ENCODE assay signal across 21 cellular contexts in the genomic region with DNA sequence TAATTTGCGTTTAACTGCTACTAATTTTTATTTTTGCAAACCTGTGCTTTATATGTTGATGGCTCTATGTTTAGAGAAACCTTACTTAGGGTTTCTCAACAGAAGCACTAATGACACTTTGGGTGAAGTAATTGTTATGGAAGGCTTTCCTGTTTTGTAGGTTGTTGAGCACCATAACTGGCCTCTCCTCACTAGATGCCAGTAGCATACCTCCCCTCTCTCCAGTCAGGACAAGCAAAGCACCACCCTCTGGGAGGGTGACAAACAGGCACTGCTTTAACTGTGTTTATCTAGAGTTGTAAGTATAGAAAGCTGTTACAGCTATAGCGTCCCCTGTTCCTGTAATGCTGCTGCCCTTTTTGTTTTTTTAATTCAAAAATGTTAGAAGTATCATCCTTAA.
A peak's percentile ranks its signal among the peaks of the same experiment; 100 is the strongest.
DNase-seq lines count a peak whose midpoint lies in the region; ATAC-seq and TF ChIP-seq lines count a peak whose summit lies in the region.
"Had no signal": no experiment of that assay in that cellular context is flagged by ENCODE, and none has a peak within 500 bp of the region (broad histone marks: within the 10 kb centered on the region; RNA-seq: fewer than 3 reads in every experiment).

No MANE protein-coding gene starts in this region.

- H3K4me3 ChIP-seq in GM23338 (no peak overlapping the region), endodermal cell (ENCODE audit: low read length) (no peak overlapping the region)
- H3K4me3 ChIP-seq: colonic mucosa, hepatocyte, SK-N-MC, tibial nerve had no signal

- CTCF ChIA-PET in activated CD4-positive, alpha-beta T cell treated with anti-CD3 and anti-CD28 coated beads for 36 hours (lab: Charles Lee) = no interaction called here

- peaks cover 28% of the 10 kb centered on the region for H3K4me1 ChIP-seq in GM23338 (ENCODE audit: insufficient read depth)
- peaks cover 7% of the 10 kb centered on the region for H3K4me1 ChIP-seq in endodermal cell (ENCODE audit: control insufficient read depth, insufficient read depth, low read length)
- H3K4me1 ChIP-seq: colonic mucosa had no signal

- H3K79me2 ChIP-seq in GM23338 (replicated peaks; ENCODE audit: insufficient read depth) = peaks cover 100% of the 10 kb centered on the region

- 76 to 80% methylated on average over 1 to 2 of the region's 2 CpGs for WGBS in endodermal cell (ENCODE audit: insufficient coverage in 1 of 2, insufficient read length in 1 of 2), 2 experiments

- no peak overlapping the region for H3K9ac ChIP-seq in endodermal cell (ENCODE audit: extremely low read depth, low read length, poor library complexity, severe bottlenecking)

- DNase-seq in activated CD4-positive, alpha-beta T cell treated with anti-CD3 and anti-CD28 coated beads, Interleukin-2, amount 10 ng/mL, durations not matched to agents 24 days and 14 days = no peak
- no peak for DNase-seq in activated CD4-positive, alpha-beta T cell treated with anti-CD3 and anti-CD28 coated beads for 36 hours
- peak; percentile 35 for DNase-seq in GM23338 (ENCODE audit: low spot score)
- peak; percentile 57 for DNase-seq in endodermal cell
- DNase-seq in natural killer cell = no peak
- DNase-seq in CD14-positive monocyte (ENCODE audit: low spot score) = no peak
- DNase-seq in left lobe of liver (ENCODE audit: low spot score) = no peak
- DNase-seq in middle frontal gyrus (ENCODE audit: extremely low spot score, low spot score) = no peak
- DNase-seq: activated CD8-positive, alpha-beta memory T cell treated with anti-CD3 and anti-CD28 coated beads, Interleukin-2, amount 50 U/mL, for 4 hours; activated naive CD4-positive, alpha-beta T cell; colonic mucosa; EL; NCI-H1694; NCI-H345; occipital lobe; right cardiac atrium; stimulated activated naive B cell treated with anti-CD40 and anti-IgM and Interleukin-4, amounts not matched to agents 10 μg/mL and 1 μg/mL and 100 μg/mL, for 72 hours had no signal

- no peaks in the 10 kb centered on the region for H3F3A ChIP-seq in GM23338 (replicated peaks; ENCODE audit: low read depth)

- H3K9me2 ChIP-seq in GM23338 (ENCODE audit: insufficient read depth) = no peaks in the 10 kb centered on the region

- H2AFZ ChIP-seq in GM23338 = no peak overlapping the region
- H2AFZ ChIP-seq: hepatocyte had no signal

- peaks cover 26% of the 10 kb centered on the region for H3K36me3 ChIP-seq in GM23338 (ENCODE audit: insufficient read depth)
- peaks cover 100% of the 10 kb centered on the region for H3K36me3 ChIP-seq in endodermal cell (ENCODE audit: control insufficient read depth, insufficient read depth, low read length)

- H3K9me3 Mint-ChIP-seq in activated CD4-positive, alpha-beta T cell treated with anti-CD3 and anti-CD28 coated beads, Interleukin-2, amount 10 ng/mL, durations not matched to agents 24 days and 14 days = no peaks in the 10 kb centered on the region
- H3K9me3 Mint-ChIP-seq in activated CD4-positive, alpha-beta T cell treated with anti-CD3 and anti-CD28 coated beads for 36 hours (ENCODE audit: low read depth) = no peaks in the 10 kb centered on the region
- H3K9me3 Mint-ChIP-seq in GM23338 (no peaks in the 10 kb centered on the region), endodermal cell (no peaks in the 10 kb centered on the region), natural killer cell (no peaks in the 10 kb centered on the region), CD14-positive monocyte (peaks cover 0 to 2% (median 0%) of the 10 kb centered on the region in 7 donors)
- H3K9me3 Mint-ChIP-seq: stimulated activated naive B cell treated with anti-CD40 and anti-IgM and Interleukin-4, amounts not matched to agents 10 μg/mL and 1 μg/mL and 100 μg/mL, for 72 hours had no signal

- H3K27ac Mint-ChIP-seq in activated CD4-positive, alpha-beta T cell treated with anti-CD3 and anti-CD28 coated beads, Interleukin-2, amount 10 ng/mL, durations not matched to agents 24 days and 14 days = peak overlapping the region; percentile 34
- no peak overlapping the region for H3K27ac Mint-ChIP-seq in activated CD4-positive, alpha-beta T cell treated with anti-CD3 and anti-CD28 coated beads for 36 hours
- no peak overlapping the region for H3K27ac Mint-ChIP-seq in GM23338
- peak overlapping the region; percentile 61 for H3K27ac Mint-ChIP-seq in endodermal cell
- H3K27ac Mint-ChIP-seq in natural killer cell = peak overlapping the region; percentile 61 to 78
- peak overlapping the region in 3 of 7 donors; percentile 52 to 73 (median 54) for H3K27ac Mint-ChIP-seq in CD14-positive monocyte
- H3K27ac Mint-ChIP-seq: stimulated activated naive B cell treated with anti-CD40 and anti-IgM and Interleukin-4, amounts not matched to agents 10 μg/mL and 1 μg/mL and 100 μg/mL, for 72 hours had no signal

- H3K27me3 ChIP-seq in GM23338 (ENCODE audit: insufficient read depth) (no peaks in the 10 kb centered on the region), endodermal cell (ENCODE audit: control insufficient read depth, insufficient read depth, low read length, poor library complexity, severe bottlenecking) (no peaks in the 10 kb centered on the region)
- H3K27me3 ChIP-seq: colonic mucosa, hepatocyte, tibial nerve had no signal

- TF ChIP-seq CTCF in GM23338 (conservative IDR thresholded peaks at IDR 0.05; ENCODE audit: low read depth in 2 of 2) = no peak
- no peak for TF ChIP-seq CTCF in endodermal cell (conservative IDR thresholded peaks at IDR 0.05)
- no peak for TF ChIP-seq CTCF in natural killer cell (IDR thresholded peaks at IDR 0.05)
- no peak for TF ChIP-seq CTCF in CD14-positive monocyte (IDR thresholded peaks at IDR 0.05)

- H4K20me1 ChIP-seq in GM23338 (replicated peaks; ENCODE audit: insufficient read depth) = peaks cover 42% of the 10 kb centered on the region

- no peak overlapping the region for H3K4me3 Mint-ChIP-seq in activated CD4-positive, alpha-beta T cell treated with anti-CD3 and anti-CD28 coated beads, Interleukin-2, amount 10 ng/mL, durations not matched to agents 24 days and 14 days
- no peak overlapping the region for H3K4me3 Mint-ChIP-seq in activated CD4-positive, alpha-beta T cell treated with anti-CD3 and anti-CD28 coated beads for 36 hours
- no peak overlapping the region for H3K4me3 Mint-ChIP-seq in GM23338
- H3K4me3 Mint-ChIP-seq in endodermal cell = no peak overlapping the region
- H3K4me3 Mint-ChIP-seq in natural killer cell = no peak overlapping the region
- H3K4me3 Mint-ChIP-seq in CD14-positive monocyte = no peak overlapping the region
- H3K4me3 Mint-ChIP-seq: stimulated activated naive B cell treated with anti-CD40 and anti-IgM and Interleukin-4, amounts not matched to agents 10 μg/mL and 1 μg/mL and 100 μg/mL, for 72 hours had no signal

- no peak overlapping the region for H3K4me2 ChIP-seq in GM23338
- H3K4me2 ChIP-seq: hepatocyte had no signal

- ATAC-seq in activated CD4-positive, alpha-beta T cell treated with anti-CD3 and anti-CD28 coated beads for 36 hours = no peak
- peak; percentile 86 for ATAC-seq in GM23338
- ATAC-seq in natural killer cell = peak in 1 of 3 donors; percentile 30
- no peak for ATAC-seq in left lobe of liver
- ATAC-seq: stimulated activated naive B cell treated with anti-CD40 and anti-IgM and Interleukin-4, amounts not matched to agents 10 μg/mL and 1 μg/mL and 100 μg/mL, for 72 hours had no signal

- POLR2A ChIA-PET in activated CD4-positive, alpha-beta T cell treated with anti-CD3 and anti-CD28 coated beads for 36 hours (lab: Charles Lee) = no interaction called here

- H3K4me1 Mint-ChIP-seq in activated CD4-positive, alpha-beta T cell treated with anti-CD3 and anti-CD28 coated beads, Interleukin-2, amount 10 ng/mL, durations not matched to agents 24 days and 14 days = peaks cover 39% of the 10 kb centered on the region
- H3K4me1 Mint-ChIP-seq in activated CD4-positive, alpha-beta T cell treated with anti-CD3 and anti-CD28 coated beads for 36 hours = peaks cover 57% of the 10 kb centered on the region
- peaks cover 35% of the 10 kb centered on the region for H3K4me1 Mint-ChIP-seq in GM23338
- peaks cover 50% of the 10 kb centered on the region for H3K4me1 Mint-ChIP-seq in endodermal cell
- peaks cover 55 to 57% of the 10 kb centered on the region in 2 donors for H3K4me1 Mint-ChIP-seq in natural killer cell
- H3K4me1 Mint-ChIP-seq in CD14-positive monocyte = peaks cover 12% of the 10 kb centered on the region

- no peaks in the 10 kb centered on the region for H3K9me3 ChIP-seq in endodermal cell (ENCODE audit: control insufficient read depth, low read length)
- H3K9me3 ChIP-seq: colonic mucosa, tibial nerve had no signal

- H3K27ac ChIP-seq in GM23338 (ENCODE audit: low read depth) (no peak overlapping the region), endodermal cell (ENCODE audit: low read depth, low read length) (no peak overlapping the region)
- H3K27ac ChIP-seq: 22Rv1, colonic mucosa, hepatocyte, tibial nerve had no signal

- H3K27me3 Mint-ChIP-seq in activated CD4-positive, alpha-beta T cell treated with anti-CD3 and anti-CD28 coated beads, Interleukin-2, amount 10 ng/mL, durations not matched to agents 24 days and 14 days = no peaks in the 10 kb centered on the region
- no peaks in the 10 kb centered on the region for H3K27me3 Mint-ChIP-seq in activated CD4-positive, alpha-beta T cell treated with anti-CD3 and anti-CD28 coated beads for 36 hours
- H3K27me3 Mint-ChIP-seq in GM23338 (ENCODE audit: insufficient read depth, low read depth, poor library complexity) (no peaks in the 10 kb centered on the region), endodermal cell (ENCODE audit: insufficient read depth) (no peaks in the 10 kb centered on the region), natural killer cell (ENCODE audit: low read depth in 2 of 2) (no peaks in the 10 kb centered on the region), CD14-positive monocyte (ENCODE audit: low read depth in 3 of 3) (no peaks in the 10 kb centered on the region)
- H3K27me3 Mint-ChIP-seq: stimulated activated naive B cell treated with anti-CD40 and anti-IgM and Interleukin-4, amounts not matched to agents 10 μg/mL and 1 μg/mL and 100 μg/mL, for 72 hours had no signal

- H3K36me3 Mint-ChIP-seq in activated CD4-positive, alpha-beta T cell treated with anti-CD3 and anti-CD28 coated beads, Interleukin-2, amount 10 ng/mL, durations not matched to agents 24 days and 14 days (ENCODE audit: low read depth) = peaks cover 63% of the 10 kb centered on the region
- H3K36me3 Mint-ChIP-seq in activated CD4-positive, alpha-beta T cell treated with anti-CD3 and anti-CD28 coated beads for 36 hours (ENCODE audit: low read depth) = peaks cover 64% of the 10 kb centered on the region
- H3K36me3 Mint-ChIP-seq in GM23338 (ENCODE audit: low read depth) (peaks cover 62% of the 10 kb centered on the region), endodermal cell (ENCODE audit: low read depth) (peaks cover 74% of the 10 kb centered on the region), natural killer cell (peaks cover 15% of the 10 kb centered on the region), CD14-positive monocyte (peaks cover 70 to 74% of the 10 kb centered on the region in 2 donors)

- intact Hi-C loops in activated CD4-positive, alpha-beta T cell treated with anti-CD3 and anti-CD28 coated beads, Interleukin-2, amount 10 ng/mL, durations not matched to agents 24 days and 14 days (cut with micrococcal nuclease) = loop anchor here (5.0 kb wide), 1 partner anchor 62 kb away; the partner anchor contains the start of gene WAC
- intact Hi-C loops in activated CD4-positive, alpha-beta T cell treated with anti-CD3 and anti-CD28 coated beads for 36 hours (cut with DNase I, micrococcal nuclease) = no loop called here
- intact Hi-C loops in natural killer cell (cut with micrococcal nuclease) = no loop called here
- intact Hi-C loops in CD14-positive monocyte (cut with micrococcal nuclease) = no loop called here

Comparison
In these comparisons a context has a peak if more than half of its experiments do, and no peak if none do; other contexts are left out.
1. H3K27ac Mint-ChIP-seq: peak in activated CD4-positive, alpha-beta T cell treated with anti-CD3 and anti-CD28 coated beads, Interleukin-2, amount 10 ng/mL, durations not matched to agents 24 days and 14 days (single experiment), endodermal cell (single experiment) and natural killer cell (2 of 2); none in activated CD4-positive, alpha-beta T cell treated with anti-CD3 and anti-CD28 coated beads for 36 hours (single experiment) and GM23338 (single experiment).
2. DNase-seq: peak in GM23338 (single experiment) and endodermal cell (single experiment); none in activated CD4-positive, alpha-beta T cell treated with anti-CD3 and anti-CD28 coated beads, Interleukin-2, amount 10 ng/mL, durations not matched to agents 24 days and 14 days (single experiment), activated CD4-positive, alpha-beta T cell treated with anti-CD3 and anti-CD28 coated beads for 36 hours (single experiment), natural killer cell (single experiment), CD14-positive monocyte (single experiment), left lobe of liver (single experiment) and middle frontal gyrus (single experiment).